In the genomic region with DNA sequence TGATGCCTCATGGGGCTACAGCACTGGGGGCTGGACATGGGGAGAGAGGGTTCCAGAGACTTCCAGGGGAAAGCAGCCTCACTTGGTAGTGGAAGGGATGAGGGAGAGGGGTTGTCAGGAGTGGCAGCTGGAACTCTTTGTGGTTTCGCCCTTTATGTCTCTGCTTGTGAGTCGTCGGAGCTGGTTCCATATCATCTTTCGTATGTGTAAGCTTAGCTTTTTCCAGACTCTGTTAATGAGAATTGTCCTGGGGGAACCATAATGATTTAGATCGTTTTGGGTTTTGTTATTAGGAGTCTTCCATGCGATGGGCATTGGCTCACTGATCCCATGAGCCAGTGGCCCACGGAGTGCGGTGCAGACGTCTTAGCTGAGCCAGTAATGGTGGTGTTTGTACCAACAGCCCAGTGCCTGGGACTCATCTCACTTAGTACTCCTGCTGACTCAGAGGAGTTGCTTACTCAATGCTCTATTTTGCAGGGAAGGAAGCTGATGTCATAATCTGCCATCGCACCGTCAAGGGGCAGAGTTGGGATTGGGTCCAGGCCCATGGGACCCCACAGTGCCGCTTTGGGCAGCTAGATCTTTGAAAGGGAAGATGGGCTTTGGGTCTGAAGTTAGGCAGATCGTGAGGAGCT, we compare ENCODE assay signal across 2 cellular contexts.
TF ChIP-seq lines count a peak whose summit lies in the region.

No MANE protein-coding gene starts in this region.

TF ChIP-seq in HEK293, 187 proteins besides CTCF, POLR2A, EP300 and RAD21 (continued from another document):
- TF ChIP-seq, protein P1, sequence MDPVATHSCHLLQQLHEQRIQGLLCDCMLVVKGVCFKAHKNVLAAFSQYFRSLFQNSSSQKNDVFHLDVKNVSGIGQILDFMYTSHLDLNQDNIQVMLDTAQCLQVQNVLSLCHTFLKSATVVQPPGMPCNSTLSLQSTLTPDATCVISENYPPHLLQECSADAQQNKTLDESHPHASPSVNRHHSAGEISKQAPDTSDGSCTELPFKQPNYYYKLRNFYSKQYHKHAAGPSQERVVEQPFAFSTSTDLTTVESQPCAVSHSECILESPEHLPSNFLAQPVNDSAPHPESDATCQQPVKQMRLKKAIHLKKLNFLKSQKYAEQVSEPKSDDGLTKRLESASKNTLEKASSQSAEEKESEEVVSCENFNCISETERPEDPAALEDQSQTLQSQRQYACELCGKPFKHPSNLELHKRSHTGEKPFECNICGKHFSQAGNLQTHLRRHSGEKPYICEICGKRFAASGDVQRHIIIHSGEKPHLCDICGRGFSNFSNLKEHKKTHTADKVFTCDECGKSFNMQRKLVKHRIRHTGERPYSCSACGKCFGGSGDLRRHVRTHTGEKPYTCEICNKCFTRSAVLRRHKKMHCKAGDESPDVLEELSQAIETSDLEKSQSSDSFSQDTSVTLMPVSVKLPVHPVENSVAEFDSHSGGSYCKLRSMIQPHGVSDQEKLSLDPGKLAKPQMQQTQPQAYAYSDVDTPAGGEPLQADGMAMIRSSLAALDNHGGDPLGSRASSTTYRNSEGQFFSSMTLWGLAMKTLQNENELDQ (tag by site-specific recombination; IDR thresholded peaks at IDR 0.05; ENCODE audit: low read depth) = no peak
- peak; percentile 72 for TF ChIP-seq ZNF664 (tag by site-specific recombination; IDR thresholded peaks at IDR 0.05)
- TF ChIP-seq, protein P2, sequence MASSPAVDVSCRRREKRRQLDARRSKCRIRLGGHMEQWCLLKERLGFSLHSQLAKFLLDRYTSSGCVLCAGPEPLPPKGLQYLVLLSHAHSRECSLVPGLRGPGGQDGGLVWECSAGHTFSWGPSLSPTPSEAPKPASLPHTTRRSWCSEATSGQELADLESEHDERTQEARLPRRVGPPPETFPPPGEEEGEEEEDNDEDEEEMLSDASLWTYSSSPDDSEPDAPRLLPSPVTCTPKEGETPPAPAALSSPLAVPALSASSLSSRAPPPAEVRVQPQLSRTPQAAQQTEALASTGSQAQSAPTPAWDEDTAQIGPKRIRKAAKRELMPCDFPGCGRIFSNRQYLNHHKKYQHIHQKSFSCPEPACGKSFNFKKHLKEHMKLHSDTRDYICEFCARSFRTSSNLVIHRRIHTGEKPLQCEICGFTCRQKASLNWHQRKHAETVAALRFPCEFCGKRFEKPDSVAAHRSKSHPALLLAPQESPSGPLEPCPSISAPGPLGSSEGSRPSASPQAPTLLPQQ (tag by site-specific recombination; IDR thresholded peaks at IDR 0.05) = 0 out of 2 replicates have a peak, but pooled peaks have one; percentile 12
- no peak for TF ChIP-seq ZNF146 (tag by site-specific recombination; IDR thresholded peaks at IDR 0.05)
- TF ChIP-seq ZNF544 (tag by site-specific recombination; IDR thresholded peaks at IDR 0.05) = no peak
- TF ChIP-seq ZNF19 (tag by site-specific recombination; IDR thresholded peaks at IDR 0.05; ENCODE audit: low read depth) = no peak
- TF ChIP-seq ZNF366 (tag by site-specific recombination; conservative IDR thresholded peaks at IDR 0.05) = no peak
- TF ChIP-seq ZNF707 (tag by site-specific recombination; IDR thresholded peaks at IDR 0.05) = no peak
- TF ChIP-seq ZBTB21 (tag by site-specific recombination; IDR thresholded peaks at IDR 0.05) = 0 out of 2 replicates have a peak, but pooled peaks have one; percentile 46
- TF ChIP-seq ZSCAN16 (tag by site-specific recombination; IDR thresholded peaks at IDR 0.05) = no peak
- peak; percentile 76 for TF ChIP-seq ZNF629 (tag by site-specific recombination; IDR thresholded peaks at IDR 0.05)
- TF ChIP-seq ZNF530 (tag by site-specific recombination; IDR thresholded peaks at IDR 0.05; ENCODE audit: low read depth) = no peak
- no peak for TF ChIP-seq ZNF202 (tag by site-specific recombination; IDR thresholded peaks at IDR 0.05; ENCODE audit: borderline replicate concordance)
- peak; percentile 92 for TF ChIP-seq ZNF600 (tag by site-specific recombination; IDR thresholded peaks at IDR 0.05)
- TF ChIP-seq BCL11B (tag by site-specific recombination; IDR thresholded peaks at IDR 0.05; ENCODE audit: low read depth) = no peak
- TF ChIP-seq, protein P3, sequence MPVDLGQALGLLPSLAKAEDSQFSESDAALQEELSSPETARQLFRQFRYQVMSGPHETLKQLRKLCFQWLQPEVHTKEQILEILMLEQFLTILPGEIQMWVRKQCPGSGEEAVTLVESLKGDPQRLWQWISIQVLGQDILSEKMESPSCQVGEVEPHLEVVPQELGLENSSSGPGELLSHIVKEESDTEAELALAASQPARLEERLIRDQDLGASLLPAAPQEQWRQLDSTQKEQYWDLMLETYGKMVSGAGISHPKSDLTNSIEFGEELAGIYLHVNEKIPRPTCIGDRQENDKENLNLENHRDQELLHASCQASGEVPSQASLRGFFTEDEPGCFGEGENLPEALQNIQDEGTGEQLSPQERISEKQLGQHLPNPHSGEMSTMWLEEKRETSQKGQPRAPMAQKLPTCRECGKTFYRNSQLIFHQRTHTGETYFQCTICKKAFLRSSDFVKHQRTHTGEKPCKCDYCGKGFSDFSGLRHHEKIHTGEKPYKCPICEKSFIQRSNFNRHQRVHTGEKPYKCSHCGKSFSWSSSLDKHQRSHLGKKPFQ (tag by site-specific recombination; IDR thresholded peaks at IDR 0.05) = no peak

TF ChIP-seq in WTC11, 78 proteins besides CTCF, POLR2A, EP300 and RAD21 (continued from another document):
- TF ChIP-seq, protein P4, sequence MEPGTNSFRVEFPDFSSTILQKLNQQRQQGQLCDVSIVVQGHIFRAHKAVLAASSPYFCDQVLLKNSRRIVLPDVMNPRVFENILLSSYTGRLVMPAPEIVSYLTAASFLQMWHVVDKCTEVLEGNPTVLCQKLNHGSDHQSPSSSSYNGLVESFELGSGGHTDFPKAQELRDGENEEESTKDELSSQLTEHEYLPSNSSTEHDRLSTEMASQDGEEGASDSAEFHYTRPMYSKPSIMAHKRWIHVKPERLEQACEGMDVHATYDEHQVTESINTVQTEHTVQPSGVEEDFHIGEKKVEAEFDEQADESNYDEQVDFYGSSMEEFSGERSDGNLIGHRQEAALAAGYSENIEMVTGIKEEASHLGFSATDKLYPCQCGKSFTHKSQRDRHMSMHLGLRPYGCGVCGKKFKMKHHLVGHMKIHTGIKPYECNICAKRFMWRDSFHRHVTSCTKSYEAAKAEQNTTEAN (CRISPR knock-in tag; IDR thresholded peaks at IDR 0.05) = no peak
